10 cellular contexts compared by ENCODE assay signal in the genomic region with DNA sequence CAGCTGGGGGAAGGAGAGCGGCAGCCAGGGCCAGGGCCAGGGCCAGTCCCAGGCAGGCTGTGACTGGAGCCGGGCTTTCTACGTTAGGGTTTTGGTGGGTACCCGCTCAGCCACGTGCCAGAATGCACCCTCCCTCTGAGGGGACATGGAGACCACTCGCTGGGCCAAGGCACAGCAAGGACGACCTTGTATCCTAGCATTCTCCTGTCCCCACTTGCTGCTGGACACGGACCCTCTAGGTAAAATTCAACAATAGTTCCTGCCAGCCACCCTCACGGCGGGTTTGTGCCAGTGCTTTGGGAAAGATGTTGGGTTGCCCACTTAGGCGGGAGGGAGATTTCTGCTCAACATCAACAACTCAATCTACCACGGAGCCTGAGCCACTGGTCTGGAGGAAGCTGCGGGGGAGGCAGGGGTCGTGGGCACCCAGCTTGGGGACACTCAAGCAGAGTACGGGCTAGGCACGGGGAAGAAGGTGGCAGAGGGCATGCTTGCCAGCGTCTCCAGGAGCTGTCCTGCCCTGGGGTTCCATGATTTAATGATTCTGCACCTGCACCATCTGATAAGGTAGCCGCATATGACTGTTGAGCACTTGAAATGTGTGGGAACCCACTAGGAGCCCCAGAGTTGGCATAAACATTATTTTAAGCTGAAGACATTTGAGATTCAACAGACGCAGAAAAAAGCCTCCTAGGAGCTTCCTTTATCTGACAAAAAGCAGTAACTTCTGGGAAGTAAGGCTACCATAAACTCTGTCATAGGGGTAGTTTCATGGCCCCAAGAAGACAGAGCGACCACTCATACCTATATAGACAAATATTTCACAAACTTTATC. TPM values are rescaled to one million over a fixed set of nuclear protein-coding genes. Genes with fewer than 3 reads are reported as not detected.
DNase-seq lines count a peak whose midpoint lies in the region; ATAC-seq and TF ChIP-seq lines count a peak whose summit lies in the region.
"Had no signal": no experiment of that assay in that cellular context is flagged by ENCODE, and none has a peak within 500 bp of the region (broad histone marks: within the 10 kb centered on the region; RNA-seq: fewer than 3 reads in every experiment).

No MANE protein-coding gene starts in this region.

- H3K4me3 ChIP-seq in GM23338 (peak overlapping the region; percentile 61), body of pancreas (no peak overlapping the region), mesendoderm (ENCODE audit: low read length) (no peak overlapping the region)

- H3K27ac Mint-ChIP-seq in GM23338 = no peak overlapping the region
- H3K27ac Mint-ChIP-seq in stimulated activated memory B cell treated with anti-CD40 and anti-IgM and Interleukin-4, amounts not matched to agents 10 μg/mL and 1 μg/mL and 100 μg/mL, for 72 hours = no peak overlapping the region

- H2AK5ac ChIP-seq in mesendoderm (ENCODE audit: low read length) = no peak overlapping the region

- no peaks in the 10 kb centered on the region for H3K79me1 ChIP-seq in mesendoderm (ENCODE audit: low read length)

- no peak overlapping the region for H4K8ac ChIP-seq in mesendoderm (ENCODE audit: low read depth, low read length)

- H3K4ac ChIP-seq in mesendoderm (ENCODE audit: low read depth, low read length) = no peak overlapping the region

- DNase-seq in GM23338 (ENCODE audit: low spot score) (no peak), body of pancreas (no peak), mesendoderm (no peak), RPMI8226 (no peak), HPDE6-E6E7 (ENCODE audit: extremely low spot score) (no peak), GF-D8 (lab: John Stamatoyannopoulos, UW) (no peak)
- DNase-seq: activated CD8-positive, alpha-beta memory T cell treated with anti-CD3 and anti-CD28 coated beads, Interleukin-2, amount 50 U/mL, for 48 hours; stimulated activated CD4-positive, alpha-beta T cell treated with anti-CD3 and anti-CD28 coated beads, Interleukin-12 subunit alpha, Interleukin-12 subunit beta, amount 100 ng/mL, for 4 hours had no signal

- H3K9ac ChIP-seq in mesendoderm (ENCODE audit: low read length) = peak overlapping the region; percentile 52

- no peak for TF ChIP-seq POLR2A in body of pancreas (IDR thresholded peaks at IDR 0.05)

- H3K23ac ChIP-seq in mesendoderm (ENCODE audit: low read length) = no peak overlapping the region

- H3K4me3 Mint-ChIP-seq in GM23338 = peak overlapping the region; percentile 49
- peak overlapping the region; percentile 1 for H3K4me3 Mint-ChIP-seq in stimulated activated memory B cell treated with anti-CD40 and anti-IgM and Interleukin-4, amounts not matched to agents 10 μg/mL and 1 μg/mL and 100 μg/mL, for 72 hours

- peak overlapping the region; percentile 28 for H3K56ac ChIP-seq in mesendoderm (ENCODE audit: low read length)

- H3F3A ChIP-seq in GM23338 (replicated peaks; ENCODE audit: low read depth) = 0 out of 2 replicates have a peak, but pooled peaks cover 11% of the 10 kb centered on the region

- H3K9me3 ChIP-seq in body of pancreas = no peaks in the 10 kb centered on the region

- no peak for TF ChIP-seq CTCF in GM23338 (conservative IDR thresholded peaks at IDR 0.05; ENCODE audit: low read depth in 2 of 2)
- TF ChIP-seq CTCF in body of pancreas (IDR thresholded peaks at IDR 0.05) = no peak

- H4K20me1 ChIP-seq in GM23338 (replicated peaks; ENCODE audit: insufficient read depth) = no peaks in the 10 kb centered on the region

- H2BK15ac ChIP-seq in mesendoderm (replicated peaks; ENCODE audit: low read depth) = no peak overlapping the region

- H3K27me3 ChIP-seq in GM23338 (ENCODE audit: insufficient read depth) (peaks cover 14% of the 10 kb centered on the region), body of pancreas (no peaks in the 10 kb centered on the region), mesendoderm (ENCODE audit: insufficient read depth, low read length, poor library complexity) (no peaks in the 10 kb centered on the region)

- WGBS in body of pancreas, 2 donors = 57 to 59% methylated on average over 4 to 20 of the region's 20 CpGs
- no CpG with 5 or more reads among the region's 20 CpGs for whole genome bisulfite sequencing in mesendoderm (ENCODE audit: extremely low coverage, insufficient coverage, low lambda C conversion rate)

- H2BK5ac ChIP-seq in mesendoderm (ENCODE audit: low read length) = no peak overlapping the region

- H3K4me2 ChIP-seq in GM23338 = peak overlapping the region; percentile 87
- peak overlapping the region; percentile 30 for H3K4me2 ChIP-seq in mesendoderm (ENCODE audit: low read length)

- peaks cover 42% of the 10 kb centered on the region for H3K4me1 ChIP-seq in GM23338 (ENCODE audit: insufficient read depth)
- peaks cover 71% of the 10 kb centered on the region for H3K4me1 ChIP-seq in body of pancreas
- H3K4me1 ChIP-seq in mesendoderm (ENCODE audit: control insufficient read depth, low read depth, low read length) = peaks cover 1% of the 10 kb centered on the region

- H3K27ac ChIP-seq in GM23338 (ENCODE audit: low read depth) (no peak overlapping the region), body of pancreas (peak overlapping the region; percentile 18 to 76 (median 58)), mesendoderm (ENCODE audit: low read depth, low read length) (no peak overlapping the region)

- no peaks in the 10 kb centered on the region for H3K9me2 ChIP-seq in GM23338 (ENCODE audit: insufficient read depth)

- H3K79me2 ChIP-seq in GM23338 (replicated peaks; ENCODE audit: insufficient read depth) (no peaks in the 10 kb centered on the region), mesendoderm (ENCODE audit: control insufficient read depth, insufficient read depth, low read length) (no peaks in the 10 kb centered on the region)

- H3K36me3 ChIP-seq in GM23338 (ENCODE audit: insufficient read depth) (no peaks in the 10 kb centered on the region), body of pancreas (replicated peaks in 1 of 2; ENCODE audit: insufficient read depth in 1 of 2, low read depth in 2 of 2) (no peaks in the 10 kb centered on the region), mesendoderm (ENCODE audit: control insufficient read depth, insufficient read depth, low read length) (no peaks in the 10 kb centered on the region)

- H3K9me3 Mint-ChIP-seq in GM23338 = no peaks in the 10 kb centered on the region
- no peaks in the 10 kb centered on the region for H3K9me3 Mint-ChIP-seq in stimulated activated memory B cell treated with anti-CD40 and anti-IgM and Interleukin-4, amounts not matched to agents 10 μg/mL and 1 μg/mL and 100 μg/mL, for 72 hours

- H2AFZ ChIP-seq in GM23338 = peak overlapping the region; percentile 90; the same call in 1 of the 2 replicates

- intact Hi-C loops in body of pancreas (cut with DNase I) = no loop called here

- no peak overlapping the region for H2BK120ac ChIP-seq in mesendoderm (ENCODE audit: low read depth, low read length)

- H3K4me1 Mint-ChIP-seq in GM23338 = peaks cover 36% of the 10 kb centered on the region
- H3K4me1 Mint-ChIP-seq in stimulated activated memory B cell treated with anti-CD40 and anti-IgM and Interleukin-4, amounts not matched to agents 10 μg/mL and 1 μg/mL and 100 μg/mL, for 72 hours = peaks cover 16% of the 10 kb centered on the region

- no peaks in the 10 kb centered on the region for H3K36me3 Mint-ChIP-seq in GM23338 (ENCODE audit: low read depth)
- H3K36me3 Mint-ChIP-seq in stimulated activated memory B cell treated with anti-CD40 and anti-IgM and Interleukin-4, amounts not matched to agents 10 μg/mL and 1 μg/mL and 100 μg/mL, for 72 hours = no peaks in the 10 kb centered on the region

- ATAC-seq in GM23338 (peak; percentile 20), body of pancreas (no peak), GM19397 (IDR thresholded peaks at IDR 0.05; ENCODE audit: unreplicated experiment) (no peak)
- ATAC-seq in stimulated activated memory B cell treated with anti-CD40 and anti-IgM and Interleukin-4, amounts not matched to agents 10 μg/mL and 1 μg/mL and 100 μg/mL, for 72 hours = no peak

- H4K5ac ChIP-seq in mesendoderm (ENCODE audit: low read length) = no peak overlapping the region

- peaks cover 27% of the 10 kb centered on the region for H3K27me3 Mint-ChIP-seq in GM23338 (ENCODE audit: insufficient read depth, low read depth, poor library complexity)
- H3K27me3 Mint-ChIP-seq in stimulated activated memory B cell treated with anti-CD40 and anti-IgM and Interleukin-4, amounts not matched to agents 10 μg/mL and 1 μg/mL and 100 μg/mL, for 72 hours = peaks cover 67% of the 10 kb centered on the region

- peak overlapping the region; percentile 29 for H3K18ac ChIP-seq in mesendoderm (ENCODE audit: low read length)

TF ChIP-seq in GM23338, 12 proteins besides CTCF, POLR2A, EP300 and RAD21 (continues in another document):
- no peak for TF ChIP-seq STAT1 (IDR thresholded peaks at IDR 0.05; ENCODE audit: unreplicated experiment)
- TF ChIP-seq, protein P1, sequence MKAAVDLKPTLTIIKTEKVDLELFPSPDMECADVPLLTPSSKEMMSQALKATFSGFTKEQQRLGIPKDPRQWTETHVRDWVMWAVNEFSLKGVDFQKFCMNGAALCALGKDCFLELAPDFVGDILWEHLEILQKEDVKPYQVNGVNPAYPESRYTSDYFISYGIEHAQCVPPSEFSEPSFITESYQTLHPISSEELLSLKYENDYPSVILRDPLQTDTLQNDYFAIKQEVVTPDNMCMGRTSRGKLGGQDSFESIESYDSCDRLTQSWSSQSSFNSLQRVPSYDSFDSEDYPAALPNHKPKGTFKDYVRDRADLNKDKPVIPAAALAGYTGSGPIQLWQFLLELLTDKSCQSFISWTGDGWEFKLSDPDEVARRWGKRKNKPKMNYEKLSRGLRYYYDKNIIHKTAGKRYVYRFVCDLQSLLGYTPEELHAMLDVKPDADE (IDR thresholded peaks at IDR 0.05) = no peak

RNA-seq across cellular contexts. Expression of a gene that starts 22.5 kb away (rescaled TPM):
- 48.5 and 54.1 TPM in 2 replicates for total RNA-seq in GM23338 (2014; rRNA removed; shearing (Covaris generic))
- polyA plus RNA-seq in GM23338 (2016; fragmentation: Nextera tagmentation; extraction: Ambion mirVana) = 13.4 and 13.9 TPM in 2 replicates
- 10 to 100 TPM; 12.5 to 30.3 TPM for total RNA-seq in body of pancreas
- polyA plus RNA-seq in mesendoderm (2013, experiment 1 of 2) = 8.7 TPM
- polyA plus RNA-seq in mesendoderm (2013, experiment 2 of 2) = 9.6 TPM

Comparison
In these comparisons a context has a peak if more than half of its experiments do, and no peak if none do; other contexts are left out.
1. H3K27ac ChIP-seq: peak in body of pancreas (4 of 4); none in GM23338 (single experiment) and mesendoderm (single experiment).